In the genomic region with DNA sequence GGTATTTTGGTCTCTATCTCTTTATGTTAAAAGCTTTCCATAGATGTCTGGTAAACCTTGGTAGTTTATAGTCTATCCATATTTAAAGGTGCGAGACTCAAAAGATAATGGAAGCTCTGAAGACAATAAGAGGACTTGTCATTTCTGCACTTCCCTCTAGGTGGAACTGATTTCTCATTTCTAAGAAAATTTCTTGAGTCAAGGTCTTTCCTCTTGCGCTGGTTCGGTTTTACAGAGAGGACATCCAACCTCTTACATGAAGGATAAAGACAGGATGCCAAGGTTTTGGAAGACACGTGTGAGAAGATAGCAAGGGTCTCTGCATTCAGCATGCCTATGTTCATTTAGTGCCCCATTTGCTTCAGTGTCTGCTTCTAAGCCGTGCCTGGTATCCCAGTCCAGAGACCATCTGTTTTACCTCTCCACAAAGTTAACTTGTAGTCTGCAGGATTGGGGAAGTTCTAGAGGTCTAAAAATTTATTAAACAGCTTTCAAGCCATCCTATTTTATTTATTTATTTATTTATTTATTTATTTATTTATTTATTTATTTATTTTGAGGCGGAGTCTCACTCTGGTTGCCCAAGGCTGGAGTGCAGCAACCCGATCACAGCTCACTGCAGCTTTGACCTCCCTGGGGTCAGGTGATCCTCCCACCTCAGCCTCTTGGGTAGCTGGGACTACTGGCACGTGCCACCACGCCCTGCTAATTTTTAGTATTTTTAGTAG, we compare ENCODE assay signal across 1 cellular context.
TF ChIP-seq lines count a peak whose summit lies in the region.

No MANE protein-coding gene starts in this region.

TF ChIP-seq in HEK293, 187 proteins besides CTCF, POLR2A, EP300 and RAD21 (continued from another document):
- TF ChIP-seq, protein P1, sequence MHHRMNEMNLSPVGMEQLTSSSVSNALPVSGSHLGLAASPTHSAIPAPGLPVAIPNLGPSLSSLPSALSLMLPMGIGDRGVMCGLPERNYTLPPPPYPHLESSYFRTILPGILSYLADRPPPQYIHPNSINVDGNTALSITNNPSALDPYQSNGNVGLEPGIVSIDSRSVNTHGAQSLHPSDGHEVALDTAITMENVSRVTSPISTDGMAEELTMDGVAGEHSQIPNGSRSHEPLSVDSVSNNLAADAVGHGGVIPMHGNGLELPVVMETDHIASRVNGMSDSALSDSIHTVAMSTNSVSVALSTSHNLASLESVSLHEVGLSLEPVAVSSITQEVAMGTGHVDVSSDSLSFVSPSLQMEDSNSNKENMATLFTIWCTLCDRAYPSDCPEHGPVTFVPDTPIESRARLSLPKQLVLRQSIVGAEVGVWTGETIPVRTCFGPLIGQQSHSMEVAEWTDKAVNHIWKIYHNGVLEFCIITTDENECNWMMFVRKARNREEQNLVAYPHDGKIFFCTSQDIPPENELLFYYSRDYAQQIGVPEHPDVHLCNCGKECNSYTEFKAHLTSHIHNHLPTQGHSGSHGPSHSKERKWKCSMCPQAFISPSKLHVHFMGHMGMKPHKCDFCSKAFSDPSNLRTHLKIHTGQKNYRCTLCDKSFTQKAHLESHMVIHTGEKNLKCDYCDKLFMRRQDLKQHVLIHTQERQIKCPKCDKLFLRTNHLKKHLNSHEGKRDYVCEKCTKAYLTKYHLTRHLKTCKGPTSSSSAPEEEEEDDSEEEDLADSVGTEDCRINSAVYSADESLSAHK (tag by site-specific recombination; IDR thresholded peaks at IDR 0.05), result no peak
- TF ChIP-seq ZNF501 (tag by site-specific recombination; IDR thresholded peaks at IDR 0.05), result peak; percentile 86
- TF ChIP-seq ZNF10 (tag by site-specific recombination; IDR thresholded peaks at IDR 0.05), result no peak
- TF ChIP-seq, protein P2, sequence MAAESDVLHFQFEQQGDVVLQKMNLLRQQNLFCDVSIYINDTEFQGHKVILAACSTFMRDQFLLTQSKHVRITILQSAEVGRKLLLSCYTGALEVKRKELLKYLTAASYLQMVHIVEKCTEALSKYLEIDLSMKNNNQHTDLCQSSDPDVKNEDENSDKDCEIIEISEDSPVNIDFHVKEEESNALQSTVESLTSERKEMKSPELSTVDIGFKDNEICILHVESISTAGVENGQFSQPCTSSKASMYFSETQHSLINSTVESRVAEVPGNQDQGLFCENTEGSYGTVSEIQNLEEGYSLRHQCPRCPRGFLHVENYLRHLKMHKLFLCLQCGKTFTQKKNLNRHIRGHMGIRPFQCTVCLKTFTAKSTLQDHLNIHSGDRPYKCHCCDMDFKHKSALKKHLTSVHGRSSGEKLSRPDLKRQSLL (tag by site-specific recombination; IDR thresholded peaks at IDR 0.05), result no peak
- peak; percentile 96 for TF ChIP-seq ZNF555 (tag by site-specific recombination; conservative IDR thresholded peaks at IDR 0.05)
- TF ChIP-seq ZNF561 (tag by site-specific recombination; IDR thresholded peaks at IDR 0.05; ENCODE audit: borderline replicate concordance), result no peak
- TF ChIP-seq ZNF114 (tag by site-specific recombination; IDR thresholded peaks at IDR 0.05), result no peak
- TF ChIP-seq ZNF654 (tag by site-specific recombination; IDR thresholded peaks at IDR 0.05; ENCODE audit: low read depth), result peak; percentile 55
- peak; percentile 79 for TF ChIP-seq ZNF664 (tag by site-specific recombination; IDR thresholded peaks at IDR 0.05)
- TF ChIP-seq ZNF843 (tag by site-specific recombination; IDR thresholded peaks at IDR 0.05), result no peak
- TF ChIP-seq, protein P3, sequence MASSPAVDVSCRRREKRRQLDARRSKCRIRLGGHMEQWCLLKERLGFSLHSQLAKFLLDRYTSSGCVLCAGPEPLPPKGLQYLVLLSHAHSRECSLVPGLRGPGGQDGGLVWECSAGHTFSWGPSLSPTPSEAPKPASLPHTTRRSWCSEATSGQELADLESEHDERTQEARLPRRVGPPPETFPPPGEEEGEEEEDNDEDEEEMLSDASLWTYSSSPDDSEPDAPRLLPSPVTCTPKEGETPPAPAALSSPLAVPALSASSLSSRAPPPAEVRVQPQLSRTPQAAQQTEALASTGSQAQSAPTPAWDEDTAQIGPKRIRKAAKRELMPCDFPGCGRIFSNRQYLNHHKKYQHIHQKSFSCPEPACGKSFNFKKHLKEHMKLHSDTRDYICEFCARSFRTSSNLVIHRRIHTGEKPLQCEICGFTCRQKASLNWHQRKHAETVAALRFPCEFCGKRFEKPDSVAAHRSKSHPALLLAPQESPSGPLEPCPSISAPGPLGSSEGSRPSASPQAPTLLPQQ (tag by site-specific recombination; IDR thresholded peaks at IDR 0.05), result no peak
- TF ChIP-seq ZNF133 (tag by site-specific recombination; IDR thresholded peaks at IDR 0.05), result no peak
- peak; percentile 94 for TF ChIP-seq ZNF202 (tag by site-specific recombination; IDR thresholded peaks at IDR 0.05; ENCODE audit: borderline replicate concordance)
- TF ChIP-seq ZFP37 (tag by site-specific recombination; IDR thresholded peaks at IDR 0.05), result peak; percentile 68; the same call in 1 of the 2 replicates
